9 cellular contexts compared by ENCODE assay signal in genomic region chr15:89740137-89740536, GRCh38. TPM values are rescaled to one million over a fixed set of nuclear protein-coding genes. Genes with fewer than 3 reads are reported as not detected.
DNase-seq lines count a peak whose midpoint lies in the region; ATAC-seq, FAIRE-seq and TF ChIP-seq lines count a peak whose summit lies in the region.
"Had no signal": no experiment of that assay in that cellular context is flagged by ENCODE, and none has a peak within 500 bp of the region (broad histone marks: within the 10 kb centered on the region; RNA-seq: fewer than 3 reads in every experiment).

No MANE protein-coding gene starts in this region.

- H2BK12ac ChIP-seq in mesenchymal stem cell (ENCODE audit: low read length in 2 of 2), result no peak overlapping the region

- no peak overlapping the region for H2BK5ac ChIP-seq in mesenchymal stem cell (ENCODE audit: low read depth, low read length, poor library complexity, severe bottlenecking)

- H3K14ac ChIP-seq in mesenchymal stem cell (ENCODE audit: low read length in 2 of 2), result no peak overlapping the region

- no peak overlapping the region for H2AFZ ChIP-seq in mesenchymal stem cell (ENCODE audit: low read depth, low read length)

- no peaks in the 10 kb centered on the region for H3K36me3 ChIP-seq in mesenchymal stem cell (ENCODE audit: control insufficient read depth in 1 of 2, insufficient read depth in 2 of 2, low read depth in 1 of 2, low read length in 2 of 2)

- H3K9ac ChIP-seq in mesenchymal stem cell (ENCODE audit: low read length), result no peak overlapping the region

- H3K4me1 ChIP-seq in mesenchymal stem cell (ENCODE audit: control insufficient read depth, insufficient read depth, low read depth, low read length), result no peaks in the 10 kb centered on the region

- H2BK15ac ChIP-seq in mesenchymal stem cell (ENCODE audit: low read depth, poor library complexity, severe bottlenecking), result no peak overlapping the region

- H3K27me3 ChIP-seq in mesenchymal stem cell (ENCODE audit: control insufficient read depth in 1 of 2, insufficient read depth in 1 of 2, low read length in 2 of 2), result peaks cover 38 to 45% of the 10 kb centered on the region in 2 experiments

- TF ChIP-seq POLR2A in GM12891 (IDR thresholded peaks at IDR 0.05; ENCODE audit: low read depth, low read length), result no peak

- H3K4me2 ChIP-seq in mesenchymal stem cell (ENCODE audit: low read length, poor library complexity, severe bottlenecking), result no peak overlapping the region

- no peak overlapping the region for H3K27ac ChIP-seq in mesenchymal stem cell (ENCODE audit: low read length, poor library complexity, severe bottlenecking)
- H3K27ac ChIP-seq: skin epidermis had no signal

- no peak overlapping the region for H3K4ac ChIP-seq in mesenchymal stem cell (ENCODE audit: low read depth in 1 of 2, low read length in 2 of 2)

- 0% methylated on average over 7 of the region's 8 CpGs for WGBS in mesenchymal stem cell

- H3K79me1 ChIP-seq in mesenchymal stem cell (replicated peaks; ENCODE audit: low read length, poor library complexity, severe bottlenecking), result no peaks in the 10 kb centered on the region

- no peak overlapping the region for H4K91ac ChIP-seq in mesenchymal stem cell (ENCODE audit: low read length)

- H3K4me3 ChIP-seq in mesenchymal stem cell (ENCODE audit: insufficient read depth in 1 of 2, low read depth in 1 of 2, low read length in 2 of 2), result no peak overlapping the region
- H3K4me3 ChIP-seq: skin epidermis had no signal

- DNase-seq in GM12891 (ENCODE audit: insufficient read length, low spot score) (peak; percentile 63), NCI-H526 treated with DMSO at 0.1 percent for 48 hours (lab: John Stamatoyannopoulos, UW) (peak; percentile 63), mesenchymal stem cell (peak; percentile 74)
- DNase-seq in activated CD4-positive, alpha-beta T cell treated with anti-CD3 and anti-CD28 coated beads for 48 hours, result peak; percentile 60
- peak; percentile 12 for DNase-seq in effector CD8-positive, alpha-beta T cell (lab: John Stamatoyannopoulos, UW)
- DNase-seq in stimulated activated naive CD4-positive, alpha-beta T cell (lab: John Stamatoyannopoulos, UW), result peak; percentile 15 to 79 (median 39)

- FAIRE-seq in A204.1 (lab: Jason Lieb, UNC) (peak; percentile 91), GM12891 (lab: Jason Lieb, UNC) (peak; percentile 98)

- no peak overlapping the region for H2AK5ac ChIP-seq in mesenchymal stem cell (ENCODE audit: low read length, severe bottlenecking)

- no peak overlapping the region for H4K8ac ChIP-seq in mesenchymal stem cell (ENCODE audit: low read length)

- no peak overlapping the region for H2BK120ac ChIP-seq in mesenchymal stem cell (ENCODE audit: low read depth, low read length)

- no peak overlapping the region for H3K23ac ChIP-seq in mesenchymal stem cell (ENCODE audit: low read length in 2 of 2)

- ATAC-seq in HG03442 (IDR thresholded peaks at IDR 0.05; ENCODE audit: unreplicated experiment), result peak; percentile 69

- H3K9me3 ChIP-seq in mesenchymal stem cell (ENCODE audit: control insufficient read depth, low read length), result no peaks in the 10 kb centered on the region

- H3K18ac ChIP-seq in mesenchymal stem cell (ENCODE audit: low read depth in 1 of 2, low read length in 2 of 2), result no peak overlapping the region

TF ChIP-seq in GM12891, 5 proteins besides CTCF, POLR2A, EP300 and RAD21:
- TF ChIP-seq PAX5 (IDR thresholded peaks at IDR 0.05; ENCODE audit: insufficient read depth, low read length, severe bottlenecking), result no peak
- TF ChIP-seq POLR2AphosphoS5 (IDR thresholded peaks at IDR 0.05; ENCODE audit: low read depth, low read length), result no peak
- TF ChIP-seq POU2F2 (IDR thresholded peaks at IDR 0.05; ENCODE audit: low read depth, low read length), result no peak
- no peak for TF ChIP-seq TAF1 (IDR thresholded peaks at IDR 0.05; ENCODE audit: low read depth, low read length)
- no peak for TF ChIP-seq SPI1 (IDR thresholded peaks at IDR 0.05; ENCODE audit: low read depth, low read length)

RNA-seq across cellular contexts. Expression of gene MESP1, which starts 10.9 kb away (rescaled TPM):
- 0.62 TPM for polyA plus RNA-seq in GM12891 (2012; ENCODE audit: low read depth, missing spikeins)
- 0.03 TPM for polyA plus RNA-seq in mesenchymal stem cell (2013, experiment 1 of 2)
- 0.03 TPM for polyA plus RNA-seq in mesenchymal stem cell (2013, experiment 2 of 2)

RNA-seq across cellular contexts. Expression of gene MESP2, which starts 36.0 kb away (rescaled TPM):
- not detected for polyA plus RNA-seq in GM12891 (2012; ENCODE audit: low read depth, missing spikeins)
- 0.12 TPM for polyA plus RNA-seq in mesenchymal stem cell (2013, experiment 1 of 2)
- 0.07 TPM for polyA plus RNA-seq in mesenchymal stem cell (2013, experiment 2 of 2)

RNA-seq across cellular contexts. Expression of gene WDR93, which starts 49.5 kb away (rescaled TPM):
- 0.04 TPM for polyA plus RNA-seq in GM12891 (2012; ENCODE audit: low read depth, missing spikeins)
- polyA plus RNA-seq in mesenchymal stem cell (2013, experiment 1 of 2), result 0.07 TPM
- 0.04 TPM for polyA plus RNA-seq in mesenchymal stem cell (2013, experiment 2 of 2)

RNA-seq across cellular contexts. Expression of gene PEX11A, which starts 49.6 kb away (rescaled TPM):
- polyA plus RNA-seq in GM12891 (2012; ENCODE audit: low read depth, missing spikeins), result 1.6 TPM
- polyA plus RNA-seq in mesenchymal stem cell (2013, experiment 1 of 2), result 3.7 TPM
- polyA plus RNA-seq in mesenchymal stem cell (2013, experiment 2 of 2), result 3.5 TPM

Comparison
In these comparisons a context has a peak if more than half of its experiments do, and no peak if none do; other contexts are left out.
1. DNase-seq: peak in every context shown above with its lines; median percentile 74 in mesenchymal stem cell; 63 in GM12891; 63 in NCI-H526 treated with DMSO at 0.1 percent for 48 hours; 60 in activated CD4-positive, alpha-beta T cell treated with anti-CD3 and anti-CD28 coated beads for 48 hours; 39 in stimulated activated naive CD4-positive, alpha-beta T cell; 12 in effector CD8-positive, alpha-beta T cell.